In the genomic region with DNA sequence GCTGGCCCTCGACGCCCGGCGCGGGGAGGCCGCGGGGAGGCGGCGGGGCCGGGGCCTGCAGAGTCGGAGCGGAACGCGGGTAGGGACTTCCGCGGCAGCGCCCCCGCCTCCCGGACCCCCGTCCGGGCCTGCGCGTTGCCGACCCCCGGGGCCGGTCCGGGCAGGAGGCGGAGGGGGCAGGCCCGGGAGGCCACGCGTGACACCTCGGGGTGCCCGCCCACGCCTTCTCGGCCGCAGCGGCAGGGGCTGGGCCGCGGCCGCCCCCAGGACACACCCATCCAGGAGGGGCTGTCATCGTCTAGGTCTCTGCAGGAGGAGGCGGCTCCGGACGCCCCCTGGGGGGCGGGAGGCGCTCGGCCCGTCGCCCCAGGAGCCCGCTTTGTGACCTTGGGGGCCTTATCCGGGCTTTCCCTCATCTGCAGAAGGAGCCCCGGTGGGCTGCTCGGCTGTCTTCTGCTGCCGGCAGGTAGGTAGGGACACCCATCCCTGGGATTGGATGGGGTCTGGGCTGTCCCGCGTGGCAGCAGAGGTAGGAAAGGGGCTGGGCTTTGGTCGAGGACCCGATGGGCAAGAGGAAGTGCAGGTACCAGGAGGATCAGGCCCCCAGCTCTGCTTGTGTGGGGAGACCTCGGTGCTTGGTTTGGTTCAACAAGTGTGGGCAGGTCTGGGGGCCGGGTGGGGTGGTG, we compare ENCODE assay signal across 1 cellular context.
TF ChIP-seq lines count a peak whose summit lies in the region.

No MANE protein-coding gene starts in this region.

TF ChIP-seq in K562, 482 proteins besides CTCF, POLR2A, EP300 and RAD21 (continued from another document and continues in another):
- TF ChIP-seq, protein P1, sequence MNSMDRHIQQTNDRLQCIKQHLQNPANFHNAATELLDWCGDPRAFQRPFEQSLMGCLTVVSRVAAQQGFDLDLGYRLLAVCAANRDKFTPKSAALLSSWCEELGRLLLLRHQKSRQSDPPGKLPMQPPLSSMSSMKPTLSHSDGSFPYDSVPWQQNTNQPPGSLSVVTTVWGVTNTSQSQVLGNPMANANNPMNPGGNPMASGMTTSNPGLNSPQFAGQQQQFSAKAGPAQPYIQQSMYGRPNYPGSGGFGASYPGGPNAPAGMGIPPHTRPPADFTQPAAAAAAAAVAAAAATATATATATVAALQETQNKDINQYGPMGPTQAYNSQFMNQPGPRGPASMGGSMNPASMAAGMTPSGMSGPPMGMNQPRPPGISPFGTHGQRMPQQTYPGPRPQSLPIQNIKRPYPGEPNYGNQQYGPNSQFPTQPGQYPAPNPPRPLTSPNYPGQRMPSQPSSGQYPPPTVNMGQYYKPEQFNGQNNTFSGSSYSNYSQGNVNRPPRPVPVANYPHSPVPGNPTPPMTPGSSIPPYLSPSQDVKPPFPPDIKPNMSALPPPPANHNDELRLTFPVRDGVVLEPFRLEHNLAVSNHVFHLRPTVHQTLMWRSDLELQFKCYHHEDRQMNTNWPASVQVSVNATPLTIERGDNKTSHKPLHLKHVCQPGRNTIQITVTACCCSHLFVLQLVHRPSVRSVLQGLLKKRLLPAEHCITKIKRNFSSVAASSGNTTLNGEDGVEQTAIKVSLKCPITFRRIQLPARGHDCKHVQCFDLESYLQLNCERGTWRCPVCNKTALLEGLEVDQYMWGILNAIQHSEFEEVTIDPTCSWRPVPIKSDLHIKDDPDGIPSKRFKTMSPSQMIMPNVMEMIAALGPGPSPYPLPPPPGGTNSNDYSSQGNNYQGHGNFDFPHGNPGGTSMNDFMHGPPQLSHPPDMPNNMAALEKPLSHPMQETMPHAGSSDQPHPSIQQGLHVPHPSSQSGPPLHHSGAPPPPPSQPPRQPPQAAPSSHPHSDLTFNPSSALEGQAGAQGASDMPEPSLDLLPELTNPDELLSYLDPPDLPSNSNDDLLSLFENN (IDR thresholded peaks at IDR 0.05; ENCODE audit: low read depth in 2 of 2, low read length in 2 of 2), result peak in 1 of 2 experiments; percentile 28; a peak in 1 of 4 replicates
- TF ChIP-seq ATF1 (CRISPR knock-in tag; IDR thresholded peaks at IDR 0.05) (no peak), ATF1 (tag; IDR thresholded peaks at IDR 0.05) (peak; percentile 46), XRCC3 (IDR thresholded peaks at IDR 0.05) (no peak), RCOR1 (IDR thresholded peaks at IDR 0.05; ENCODE audit: borderline replicate concordance in 1 of 2, low read depth in 2 of 2, low read length in 2 of 2) (peak in 1 of 2 experiments; percentile 57; a peak in 1 of 4 replicates), CBX1 (IDR thresholded peaks at IDR 0.05; ENCODE audit: low read depth) (peak; percentile 47; the same call in 1 of the 2 replicates), POLR2AphosphoS5 (IDR thresholded peaks at IDR 0.05; ENCODE audit: control insufficient read depth, insufficient read depth, low read depth, low read length) (0 out of 2 replicates have a peak, but pooled peaks have one; percentile 18), SP1 (CRISPR knock-in tag; IDR thresholded peaks at IDR 0.05) (peak; percentile 38; the same call in 1 of the 2 replicates), SPI1 (IDR thresholded peaks at IDR 0.05; ENCODE audit: borderline replicate concordance, low read depth, low read length) (peak; percentile 84), RBFOX2 (IDR thresholded peaks at IDR 0.05; ENCODE audit: low read depth, low read length) (peak; percentile 70), SRF (CRISPR knock-in tag; IDR thresholded peaks at IDR 0.05) (peak in 1 of 2 experiments; percentile 41; a peak in 1 of 4 replicates), HDAC2 (IDR thresholded peaks at IDR 0.05) (peak; percentile 63; the same call in 1 of the 2 replicates), SREBF1 (IDR thresholded peaks at IDR 0.05; ENCODE audit: borderline replicate concordance, low read depth, low read length) (no peak), PHF8 (IDR thresholded peaks at IDR 0.05; ENCODE audit: borderline replicate concordance, low read length) (peak; percentile 52; the same call in 1 of the 2 replicates), MIER1 (IDR thresholded peaks at IDR 0.05; ENCODE audit: low read depth) (no peak), ZBTB17 (CRISPR knock-in tag; IDR thresholded peaks at IDR 0.05) (peak; percentile 26; the same call in 1 of the 2 replicates), DMBX1 (CRISPR knock-in tag; IDR thresholded peaks at IDR 0.05; ENCODE audit: borderline replicate concordance) (no peak), DACH1 (IDR thresholded peaks at IDR 0.05; ENCODE audit: partially characterized antibody) (no peak), NUFIP1 (IDR thresholded peaks at IDR 0.05; ENCODE audit: partially characterized antibody) (no peak), SIX5 (IDR thresholded peaks at IDR 0.05; ENCODE audit: borderline replicate concordance in 1 of 2, insufficient read depth in 1 of 2, low read depth in 1 of 2, low read length in 2 of 2) (0 out of 4 replicates have a peak, but pooled peaks of 1 of the 2 experiments have one; percentile 11), EP400 (IDR thresholded peaks at IDR 0.05) (peak; percentile 72), U2AF1 (optimal IDR thresholded peaks at IDR 0.05; ENCODE audit: low read depth, low read length) (no peak), TBP (optimal IDR thresholded peaks at IDR 0.05; ENCODE audit: low read depth, low read length) (no peak), PHF21A (IDR thresholded peaks at IDR 0.05; ENCODE audit: borderline replicate concordance, low read depth) (0 out of 2 replicates have a peak, but pooled peaks have one; percentile 57), TAF1 (IDR thresholded peaks at IDR 0.05; ENCODE audit: control insufficient read depth, extremely low read depth, insufficient read depth, low read length, severe bottlenecking) (peak; percentile 52), EGR1 (conservative IDR thresholded peaks at IDR 0.05) (peak; percentile 84), NFIX (CRISPR knock-in tag; IDR thresholded peaks at IDR 0.05; ENCODE audit: low read depth) (no peak), ZNF644 (tag; IDR thresholded peaks at IDR 0.05; ENCODE audit: low read depth) (no peak), PURB (CRISPR knock-in tag; IDR thresholded peaks at IDR 0.05; ENCODE audit: low read depth) (no peak), MAZ (CRISPR knock-in tag; conservative IDR thresholded peaks at IDR 0.05 in 1 of 2, IDR thresholded peaks at IDR 0.05 in 1 of 2) (peak; percentile 74 to 89)
- TF ChIP-seq, protein P2, sequence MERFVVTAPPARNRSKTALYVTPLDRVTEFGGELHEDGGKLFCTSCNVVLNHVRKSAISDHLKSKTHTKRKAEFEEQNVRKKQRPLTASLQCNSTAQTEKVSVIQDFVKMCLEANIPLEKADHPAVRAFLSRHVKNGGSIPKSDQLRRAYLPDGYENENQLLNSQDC (CRISPR knock-in tag; IDR thresholded peaks at IDR 0.05), result no peak
- TF ChIP-seq, protein P3, sequence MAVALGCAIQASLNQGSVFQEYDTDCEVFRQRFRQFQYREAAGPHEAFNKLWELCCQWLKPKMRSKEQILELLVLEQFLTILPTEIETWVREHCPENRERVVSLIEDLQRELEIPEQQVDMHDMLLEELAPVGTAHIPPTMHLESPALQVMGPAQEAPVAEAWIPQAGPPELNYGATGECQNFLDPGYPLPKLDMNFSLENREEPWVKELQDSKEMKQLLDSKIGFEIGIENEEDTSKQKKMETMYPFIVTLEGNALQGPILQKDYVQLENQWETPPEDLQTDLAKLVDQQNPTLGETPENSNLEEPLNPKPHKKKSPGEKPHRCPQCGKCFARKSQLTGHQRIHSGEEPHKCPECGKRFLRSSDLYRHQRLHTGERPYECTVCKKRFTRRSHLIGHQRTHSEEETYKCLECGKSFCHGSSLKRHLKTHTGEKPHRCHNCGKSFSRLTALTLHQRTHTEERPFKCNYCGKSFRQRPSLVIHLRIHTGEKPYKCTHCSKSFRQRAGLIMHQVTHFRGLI (CRISPR knock-in tag; IDR thresholded peaks at IDR 0.05), result no peak
- TF ChIP-seq, protein P4, sequence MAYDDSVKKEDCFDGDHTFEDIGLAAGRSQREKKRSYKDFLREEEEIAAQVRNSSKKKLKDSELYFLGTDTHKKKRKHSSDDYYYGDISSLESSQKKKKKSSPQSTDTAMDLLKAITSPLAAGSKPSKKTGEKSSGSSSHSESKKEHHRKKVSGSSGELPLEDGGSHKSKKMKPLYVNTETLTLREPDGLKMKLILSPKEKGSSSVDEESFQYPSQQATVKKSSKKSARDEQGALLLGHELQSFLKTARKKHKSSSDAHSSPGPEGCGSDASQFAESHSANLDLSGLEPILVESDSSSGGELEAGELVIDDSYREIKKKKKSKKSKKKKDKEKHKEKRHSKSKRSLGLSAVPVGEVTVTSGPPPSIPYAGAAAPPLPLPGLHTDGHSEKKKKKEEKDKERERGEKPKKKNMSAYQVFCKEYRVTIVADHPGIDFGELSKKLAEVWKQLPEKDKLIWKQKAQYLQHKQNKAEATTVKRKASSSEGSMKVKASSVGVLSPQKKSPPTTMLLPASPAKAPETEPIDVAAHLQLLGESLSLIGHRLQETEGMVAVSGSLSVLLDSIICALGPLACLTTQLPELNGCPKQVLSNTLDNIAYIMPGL (CRISPR knock-in tag; IDR thresholded peaks at IDR 0.05), result 0 out of 2 replicates have a peak, but pooled peaks have one; percentile 8
- TF ChIP-seq, protein P5, sequence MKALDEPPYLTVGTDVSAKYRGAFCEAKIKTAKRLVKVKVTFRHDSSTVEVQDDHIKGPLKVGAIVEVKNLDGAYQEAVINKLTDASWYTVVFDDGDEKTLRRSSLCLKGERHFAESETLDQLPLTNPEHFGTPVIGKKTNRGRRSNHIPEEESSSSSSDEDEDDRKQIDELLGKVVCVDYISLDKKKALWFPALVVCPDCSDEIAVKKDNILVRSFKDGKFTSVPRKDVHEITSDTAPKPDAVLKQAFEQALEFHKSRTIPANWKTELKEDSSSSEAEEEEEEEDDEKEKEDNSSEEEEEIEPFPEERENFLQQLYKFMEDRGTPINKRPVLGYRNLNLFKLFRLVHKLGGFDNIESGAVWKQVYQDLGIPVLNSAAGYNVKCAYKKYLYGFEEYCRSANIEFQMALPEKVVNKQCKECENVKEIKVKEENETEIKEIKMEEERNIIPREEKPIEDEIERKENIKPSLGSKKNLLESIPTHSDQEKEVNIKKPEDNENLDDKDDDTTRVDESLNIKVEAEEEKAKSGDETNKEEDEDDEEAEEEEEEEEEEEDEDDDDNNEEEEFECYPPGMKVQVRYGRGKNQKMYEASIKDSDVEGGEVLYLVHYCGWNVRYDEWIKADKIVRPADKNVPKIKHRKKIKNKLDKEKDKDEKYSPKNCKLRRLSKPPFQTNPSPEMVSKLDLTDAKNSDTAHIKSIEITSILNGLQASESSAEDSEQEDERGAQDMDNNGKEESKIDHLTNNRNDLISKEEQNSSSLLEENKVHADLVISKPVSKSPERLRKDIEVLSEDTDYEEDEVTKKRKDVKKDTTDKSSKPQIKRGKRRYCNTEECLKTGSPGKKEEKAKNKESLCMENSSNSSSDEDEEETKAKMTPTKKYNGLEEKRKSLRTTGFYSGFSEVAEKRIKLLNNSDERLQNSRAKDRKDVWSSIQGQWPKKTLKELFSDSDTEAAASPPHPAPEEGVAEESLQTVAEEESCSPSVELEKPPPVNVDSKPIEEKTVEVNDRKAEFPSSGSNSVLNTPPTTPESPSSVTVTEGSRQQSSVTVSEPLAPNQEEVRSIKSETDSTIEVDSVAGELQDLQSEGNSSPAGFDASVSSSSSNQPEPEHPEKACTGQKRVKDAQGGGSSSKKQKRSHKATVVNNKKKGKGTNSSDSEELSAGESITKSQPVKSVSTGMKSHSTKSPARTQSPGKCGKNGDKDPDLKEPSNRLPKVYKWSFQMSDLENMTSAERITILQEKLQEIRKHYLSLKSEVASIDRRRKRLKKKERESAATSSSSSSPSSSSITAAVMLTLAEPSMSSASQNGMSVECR (CRISPR knock-in tag; IDR thresholded peaks at IDR 0.05), result peak; percentile 63
- TF ChIP-seq, protein P6, sequence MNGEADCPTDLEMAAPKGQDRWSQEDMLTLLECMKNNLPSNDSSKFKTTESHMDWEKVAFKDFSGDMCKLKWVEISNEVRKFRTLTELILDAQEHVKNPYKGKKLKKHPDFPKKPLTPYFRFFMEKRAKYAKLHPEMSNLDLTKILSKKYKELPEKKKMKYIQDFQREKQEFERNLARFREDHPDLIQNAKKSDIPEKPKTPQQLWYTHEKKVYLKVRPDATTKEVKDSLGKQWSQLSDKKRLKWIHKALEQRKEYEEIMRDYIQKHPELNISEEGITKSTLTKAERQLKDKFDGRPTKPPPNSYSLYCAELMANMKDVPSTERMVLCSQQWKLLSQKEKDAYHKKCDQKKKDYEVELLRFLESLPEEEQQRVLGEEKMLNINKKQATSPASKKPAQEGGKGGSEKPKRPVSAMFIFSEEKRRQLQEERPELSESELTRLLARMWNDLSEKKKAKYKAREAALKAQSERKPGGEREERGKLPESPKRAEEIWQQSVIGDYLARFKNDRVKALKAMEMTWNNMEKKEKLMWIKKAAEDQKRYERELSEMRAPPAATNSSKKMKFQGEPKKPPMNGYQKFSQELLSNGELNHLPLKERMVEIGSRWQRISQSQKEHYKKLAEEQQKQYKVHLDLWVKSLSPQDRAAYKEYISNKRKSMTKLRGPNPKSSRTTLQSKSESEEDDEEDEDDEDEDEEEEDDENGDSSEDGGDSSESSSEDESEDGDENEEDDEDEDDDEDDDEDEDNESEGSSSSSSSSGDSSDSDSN (IDR thresholded peaks at IDR 0.05; ENCODE audit: borderline replicate concordance in 1 of 2, low read depth in 2 of 2, low read length in 2 of 2), result 0 out of 4 replicates have a peak, but pooled peaks of 1 of the 2 experiments have one; percentile 5
- TF ChIP-seq, protein P7, sequence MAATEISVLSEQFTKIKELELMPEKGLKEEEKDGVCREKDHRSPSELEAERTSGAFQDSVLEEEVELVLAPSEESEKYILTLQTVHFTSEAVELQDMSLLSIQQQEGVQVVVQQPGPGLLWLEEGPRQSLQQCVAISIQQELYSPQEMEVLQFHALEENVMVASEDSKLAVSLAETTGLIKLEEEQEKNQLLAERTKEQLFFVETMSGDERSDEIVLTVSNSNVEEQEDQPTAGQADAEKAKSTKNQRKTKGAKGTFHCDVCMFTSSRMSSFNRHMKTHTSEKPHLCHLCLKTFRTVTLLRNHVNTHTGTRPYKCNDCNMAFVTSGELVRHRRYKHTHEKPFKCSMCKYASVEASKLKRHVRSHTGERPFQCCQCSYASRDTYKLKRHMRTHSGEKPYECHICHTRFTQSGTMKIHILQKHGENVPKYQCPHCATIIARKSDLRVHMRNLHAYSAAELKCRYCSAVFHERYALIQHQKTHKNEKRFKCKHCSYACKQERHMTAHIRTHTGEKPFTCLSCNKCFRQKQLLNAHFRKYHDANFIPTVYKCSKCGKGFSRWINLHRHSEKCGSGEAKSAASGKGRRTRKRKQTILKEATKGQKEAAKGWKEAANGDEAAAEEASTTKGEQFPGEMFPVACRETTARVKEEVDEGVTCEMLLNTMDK (IDR thresholded peaks at IDR 0.05; ENCODE audit: borderline replicate concordance, insufficient read depth, low read depth, low read length, poor library complexity, severe bottlenecking), result peak; percentile 100
- TF ChIP-seq, protein P8, sequence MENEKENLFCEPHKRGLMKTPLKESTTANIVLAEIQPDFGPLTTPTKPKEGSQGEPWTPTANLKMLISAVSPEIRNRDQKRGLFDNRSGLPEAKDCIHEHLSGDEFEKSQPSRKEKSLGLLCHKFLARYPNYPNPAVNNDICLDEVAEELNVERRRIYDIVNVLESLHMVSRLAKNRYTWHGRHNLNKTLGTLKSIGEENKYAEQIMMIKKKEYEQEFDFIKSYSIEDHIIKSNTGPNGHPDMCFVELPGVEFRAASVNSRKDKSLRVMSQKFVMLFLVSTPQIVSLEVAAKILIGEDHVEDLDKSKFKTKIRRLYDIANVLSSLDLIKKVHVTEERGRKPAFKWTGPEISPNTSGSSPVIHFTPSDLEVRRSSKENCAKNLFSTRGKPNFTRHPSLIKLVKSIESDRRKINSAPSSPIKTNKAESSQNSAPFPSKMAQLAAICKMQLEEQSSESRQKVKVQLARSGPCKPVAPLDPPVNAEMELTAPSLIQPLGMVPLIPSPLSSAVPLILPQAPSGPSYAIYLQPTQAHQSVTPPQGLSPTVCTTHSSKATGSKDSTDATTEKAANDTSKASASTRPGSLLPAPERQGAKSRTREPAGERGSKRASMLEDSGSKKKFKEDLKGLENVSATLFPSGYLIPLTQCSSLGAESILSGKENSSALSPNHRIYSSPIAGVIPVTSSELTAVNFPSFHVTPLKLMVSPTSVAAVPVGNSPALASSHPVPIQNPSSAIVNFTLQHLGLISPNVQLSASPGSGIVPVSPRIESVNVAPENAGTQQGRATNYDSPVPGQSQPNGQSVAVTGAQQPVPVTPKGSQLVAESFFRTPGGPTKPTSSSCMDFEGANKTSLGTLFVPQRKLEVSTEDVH (IDR thresholded peaks at IDR 0.05; ENCODE audit: low read depth, partially characterized antibody), result no peak
